15 cellular contexts compared by ENCODE assay signal in the genomic region with DNA sequence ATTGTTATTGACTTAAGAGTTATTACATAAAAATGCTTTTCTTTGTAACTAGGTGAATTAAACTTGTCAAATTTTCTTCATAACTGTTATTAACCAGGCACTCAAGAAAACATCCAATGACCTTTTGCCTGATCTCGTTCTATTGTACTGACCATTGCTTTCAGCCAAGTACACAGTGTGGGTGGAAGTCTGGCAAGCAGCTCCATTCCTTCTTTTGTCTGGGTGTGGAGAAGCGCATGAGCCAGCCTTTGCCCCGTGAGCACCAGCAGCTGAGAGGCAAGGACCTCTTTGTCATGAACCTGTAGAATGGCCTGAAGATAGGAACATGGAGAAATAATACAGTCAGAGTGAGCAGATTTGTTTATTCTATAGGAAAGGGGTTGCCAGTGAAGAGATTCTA. TPM values are rescaled to one million over a fixed set of nuclear protein-coding genes. Genes with fewer than 3 reads are reported as not detected.
DNase-seq lines count a peak whose midpoint lies in the region; ATAC-seq and TF ChIP-seq lines count a peak whose summit lies in the region.
"Had no signal": no experiment of that assay in that cellular context is flagged by ENCODE, and none has a peak within 500 bp of the region (broad histone marks: within the 10 kb centered on the region; RNA-seq: fewer than 3 reads in every experiment).

No MANE protein-coding gene starts in this region.

- H3K4me1 Mint-ChIP-seq in CD4-positive, alpha-beta T cell (ENCODE audit: low read depth) = peaks cover 3% of the 10 kb centered on the region
- no peaks in the 10 kb centered on the region for H3K4me1 Mint-ChIP-seq in glutamatergic neuron (ENCODE audit: low read depth, unreplicated experiment)

- no peak overlapping the region for H3K27ac ChIP-seq in CD4-positive, alpha-beta T cell (ENCODE audit: low read depth, low read length)
- peak overlapping the region; percentile 34 for H3K27ac ChIP-seq in angular gyrus (ENCODE audit: low read depth, low read length)
- H3K27ac ChIP-seq: BLaER1 had no signal

- TF ChIP-seq CTCF in CD4-positive, alpha-beta T cell (IDR thresholded peaks at IDR 0.05) = no peak
- TF ChIP-seq CTCF in glutamatergic neuron (IDR thresholded peaks at IDR 0.05; ENCODE audit: partially characterized antibody, unreplicated experiment) (no peak), omental fat pad (IDR thresholded peaks at IDR 0.05) (no peak)

- CTCF ChIA-PET in CD4-positive, alpha-beta T cell (lab: Charles Lee) = no interaction called here

- no peaks in the 10 kb centered on the region for H3K9me3 ChIP-seq in CD4-positive, alpha-beta T cell (ENCODE audit: control insufficient read depth, low read length)
- H3K9me3 ChIP-seq: BLaER1 had no signal

- intact Hi-C loops in CD4-positive, alpha-beta T cell (cut with DNase I, micrococcal nuclease) = no loop called here

- no peak overlapping the region for H3K4me3 Mint-ChIP-seq in CD4-positive, alpha-beta T cell
- H3K4me3 Mint-ChIP-seq in glutamatergic neuron (ENCODE audit: unreplicated experiment) = no peak overlapping the region

- no peaks in the 10 kb centered on the region for H3K27me3 ChIP-seq in CD4-positive, alpha-beta T cell (ENCODE audit: control insufficient read depth, insufficient read depth, low read length)
- H3K27me3 ChIP-seq: BLaER1 had no signal

- no peak for ATAC-seq in CD4-positive, alpha-beta T cell (ENCODE audit: poor library complexity)
- ATAC-seq in omental fat pad (ENCODE audit: low FRiP score) (peak; percentile 68), GM18502 (IDR thresholded peaks at IDR 0.05; ENCODE audit: poor library complexity, unreplicated experiment) (no peak)
- ATAC-seq: HCT116 had no signal

- POLR2A ChIA-PET in CD4-positive, alpha-beta T cell (lab: Charles Lee) = interaction anchor here (1.0 kb wide), 1 partner anchor 9 kb away, joined by 3 read pairs; no protein-coding TSS in a partner anchor

- H3K36me3 Mint-ChIP-seq in CD4-positive, alpha-beta T cell (ENCODE audit: low read depth) = peaks cover 82% of the 10 kb centered on the region
- no peaks in the 10 kb centered on the region for H3K36me3 Mint-ChIP-seq in glutamatergic neuron (ENCODE audit: unreplicated experiment)

- H3K27ac Mint-ChIP-seq in CD4-positive, alpha-beta T cell = peak overlapping the region; percentile 8
- H3K27ac Mint-ChIP-seq in glutamatergic neuron (ENCODE audit: unreplicated experiment) = peak overlapping the region; percentile 39

- no peaks in the 10 kb centered on the region for H3K27me3 Mint-ChIP-seq in CD4-positive, alpha-beta T cell
- H3K27me3 Mint-ChIP-seq in glutamatergic neuron (ENCODE audit: unreplicated experiment) = no peaks in the 10 kb centered on the region

- no peak for DNase-seq in CD4-positive, alpha-beta T cell
- DNase-seq in glutamatergic neuron (no peak), omental fat pad (ENCODE audit: low spot score) (no peak), NCI-H2171 (lab: John Stamatoyannopoulos, UW) (no peak), AML-193 (lab: John Stamatoyannopoulos, UW) (no peak)
- no peak for DNase-seq in effector CD8-positive, alpha-beta T cell (lab: John Stamatoyannopoulos, UW)
- DNase-seq: activated CD4-positive, CD25-positive, alpha-beta regulatory T cell; activated gamma-delta T cell; KBM-7; kidney glomerular epithelial cell; NCI-H446 had no signal

- H3K9me3 Mint-ChIP-seq in CD4-positive, alpha-beta T cell = no peaks in the 10 kb centered on the region
- peaks cover 1% of the 10 kb centered on the region for H3K9me3 Mint-ChIP-seq in glutamatergic neuron (ENCODE audit: unreplicated experiment)

RNA-seq across cellular contexts. Expression of a gene that starts 57.5 kb away (rescaled TPM):
- total RNA-seq in CD4-positive, alpha-beta T cell = 10 to 100 TPM; 18.9 to 19.0 TPM
- total RNA-seq in glutamatergic neuron (ENCODE audit: unreplicated experiment) (35.4 TPM), omental fat pad (10 to 100 TPM; 45.5 to 88.4 (median 68.8) TPM)
